ENCODE assay signal across 18 cellular contexts in the genomic region with DNA sequence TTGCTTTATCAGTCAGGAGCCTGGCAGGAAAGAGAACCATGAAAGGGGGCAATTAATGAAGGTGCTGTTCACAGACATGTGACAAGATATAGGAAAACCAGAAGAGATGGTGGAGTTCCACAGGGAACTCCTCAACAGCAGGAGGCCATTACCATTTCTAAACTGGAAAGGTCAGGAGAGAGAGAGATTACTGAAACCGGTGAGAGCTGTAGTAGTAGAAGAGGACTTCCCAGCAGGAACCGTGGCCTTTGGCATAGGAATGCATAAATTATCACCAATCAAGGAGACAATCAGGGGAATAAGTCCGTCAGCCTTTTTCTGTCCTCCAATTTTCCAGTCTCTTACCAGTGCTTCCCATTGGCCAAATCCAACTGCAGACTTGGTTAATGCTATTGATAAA.
"Had no signal": no experiment of that assay in that cellular context is flagged by ENCODE, and none has a peak within 500 bp of the region (broad histone marks: within the 10 kb centered on the region; RNA-seq: fewer than 3 reads in every experiment).

No MANE protein-coding gene starts in this region.

- H3K9me3 ChIP-seq: mucosa of descending colon, ovary, suprapubic skin, thyroid gland had no signal

- H3K4me3 ChIP-seq: hepatocyte, mucosa of descending colon, ovary, smooth muscle cell, suprapubic skin, thyroid gland had no signal

- H3K4me2 ChIP-seq: hepatocyte, smooth muscle cell had no signal

- H2AFZ ChIP-seq: hepatocyte had no signal

- FAIRE-seq: urothelium cell line had no signal

- ATAC-seq: foreskin keratinocyte; left lobe of liver; natural killer cell; right cardiac atrium; stimulated activated naive CD8-positive, alpha-beta T cell treated with anti-CD3 and anti-CD28 coated beads, Interleukin-15, Interleukin-2, amounts not matched to agents 100 U/mL and 50 U/mL, for 24 hours had no signal

- H3K79me2 ChIP-seq: hepatocyte had no signal

- H3K36me3 ChIP-seq: ovary, suprapubic skin, thyroid gland had no signal

- H3K4me1 ChIP-seq: foreskin keratinocyte, suprapubic skin, thyroid gland had no signal

- H3K27ac ChIP-seq: foreskin keratinocyte, hepatocyte, ovary, suprapubic skin, thyroid gland had no signal

- H3K27me3 ChIP-seq: hepatocyte, ovary, suprapubic skin, thyroid gland had no signal

- DNase-seq: effector memory CD4-positive, alpha-beta T cell; head of caudate nucleus; islet precursor cell; mammary epithelial cell; mucosa of descending colon; natural killer cell; nucleus accumbens; ovary; right cardiac atrium; stimulated activated CD4-positive, alpha-beta T cell treated with anti-CD3 and anti-CD28 coated beads, Interleukin-2, amount 100 ng/mL, for 48 hours; stimulated activated naive CD8-positive, alpha-beta T cell treated with anti-CD3 and anti-CD28 coated beads, Interleukin-15, Interleukin-2, amounts not matched to agents 100 U/mL and 50 U/mL, for 24 hours; thyroid gland had no signal
